Comparison of ENCODE assay signal across 17 cellular contexts in the genomic region with DNA sequence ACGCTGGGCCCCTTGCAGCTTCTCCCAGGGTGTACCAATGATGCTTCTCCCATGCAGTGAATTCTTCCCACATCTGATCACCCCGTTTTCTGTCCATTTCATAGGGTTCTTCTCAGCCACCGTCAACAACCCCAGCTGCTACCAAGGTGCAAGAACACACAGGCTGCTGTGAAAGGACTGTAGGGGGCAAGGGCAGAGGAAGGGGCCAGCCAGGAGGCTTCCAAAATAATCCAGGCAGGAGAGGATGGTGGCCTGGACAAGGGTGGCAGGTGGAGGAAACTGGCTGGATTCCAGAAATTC.
"Had no signal": no experiment of that assay in that cellular context is flagged by ENCODE, and none has a peak within 500 bp of the region (broad histone marks: within the 10 kb centered on the region; RNA-seq: fewer than 3 reads in every experiment).

No MANE protein-coding gene starts in this region.

- ATAC-seq: natural killer cell treated with Interleukin-12 subunit alpha and Interleukin-12 subunit beta and Interleukin-15 and Interleukin-18, amount 100 ng/mL, for 72 hours; pancreas had no signal

- H3K27ac ChIP-seq: cardiac muscle cell, esophagus muscularis mucosa, pancreas, thoracic aorta, uterus had no signal

- H3K36me3 ChIP-seq: cardiac muscle cell, esophagus muscularis mucosa, pancreas, thoracic aorta, uterus had no signal

- H3K9me3 ChIP-seq: esophagus muscularis mucosa, pancreas, thoracic aorta, uterus had no signal

- H3K4me1 ChIP-seq: esophagus muscularis mucosa, pancreas, uterus had no signal

- H3K4me3 ChIP-seq: cardiac muscle cell, esophagus muscularis mucosa, lung, pancreas, thoracic aorta, uterus had no signal

- DNase-seq: activated CD4-positive, alpha-beta memory T cell treated with anti-CD3 and anti-CD28 coated beads for 36 hours; activated CD4-positive, alpha-beta T cell treated with anti-CD3 and anti-CD28 coated beads for 1 hour; activated naive CD8-positive, alpha-beta T cell treated with anti-CD3 and anti-CD28 coated beads, Interleukin-2, amount 10 ng/mL, durations not matched to agents 7 days and 5 days; activated T-cell treated with anti-CD3 and anti-CD28 coated beads, Interleukin-2, amount 50 U/mL, for 48 hours; anterior cingulate cortex; retina; stimulated activated CD4-positive, alpha-beta T cell treated with anti-CD3 and anti-CD28 coated beads, Interleukin-15, amount 100 ng/mL, for 24 hours; stimulated activated CD4-positive, alpha-beta T cell treated with anti-CD3 and anti-CD28 coated beads, Interleukin-4, amount 100 ng/mL, for 24 hours; T-helper 9 cell; uterus had no signal

- H3K27ac Mint-ChIP-seq: activated CD4-positive, alpha-beta memory T cell treated with anti-CD3 and anti-CD28 coated beads for 36 hours; activated naive CD8-positive, alpha-beta T cell treated with anti-CD3 and anti-CD28 coated beads, Interleukin-2, amount 10 ng/mL, durations not matched to agents 7 days and 5 days; natural killer cell treated with Interleukin-12 subunit alpha and Interleukin-12 subunit beta and Interleukin-15 and Interleukin-18, amount 100 ng/mL, for 72 hours; stimulated activated naive CD8-positive, alpha-beta T cell treated with anti-CD3 and anti-CD28 coated beads, Interleukin-15, Interleukin-2, amounts not matched to agents 100 ng/mL and 50 ng/mL, for 24 hours had no signal

- H3K4me1 Mint-ChIP-seq: activated naive CD8-positive, alpha-beta T cell treated with anti-CD3 and anti-CD28 coated beads, Interleukin-2, amount 10 ng/mL, durations not matched to agents 7 days and 5 days had no signal

- H3K27me3 ChIP-seq: cardiac muscle cell, pancreas, uterus had no signal

- H3K9me3 Mint-ChIP-seq: activated CD4-positive, alpha-beta memory T cell treated with anti-CD3 and anti-CD28 coated beads for 36 hours; activated naive CD8-positive, alpha-beta T cell treated with anti-CD3 and anti-CD28 coated beads, Interleukin-2, amount 10 ng/mL, durations not matched to agents 7 days and 5 days; natural killer cell treated with Interleukin-12 subunit alpha and Interleukin-12 subunit beta and Interleukin-15 and Interleukin-18, amount 100 ng/mL, for 72 hours; stimulated activated naive CD8-positive, alpha-beta T cell treated with anti-CD3 and anti-CD28 coated beads, Interleukin-15, Interleukin-2, amounts not matched to agents 100 ng/mL and 50 ng/mL, for 24 hours had no signal

- H3K36me3 Mint-ChIP-seq: activated CD4-positive, alpha-beta memory T cell treated with anti-CD3 and anti-CD28 coated beads for 36 hours; activated naive CD8-positive, alpha-beta T cell treated with anti-CD3 and anti-CD28 coated beads, Interleukin-2, amount 10 ng/mL, durations not matched to agents 7 days and 5 days; natural killer cell treated with Interleukin-12 subunit alpha and Interleukin-12 subunit beta and Interleukin-15 and Interleukin-18, amount 100 ng/mL, for 72 hours had no signal

- H3K4me3 Mint-ChIP-seq: activated CD4-positive, alpha-beta memory T cell treated with anti-CD3 and anti-CD28 coated beads for 36 hours; activated naive CD8-positive, alpha-beta T cell treated with anti-CD3 and anti-CD28 coated beads, Interleukin-2, amount 10 ng/mL, durations not matched to agents 7 days and 5 days; natural killer cell treated with Interleukin-12 subunit alpha and Interleukin-12 subunit beta and Interleukin-15 and Interleukin-18, amount 100 ng/mL, for 72 hours; stimulated activated naive CD8-positive, alpha-beta T cell treated with anti-CD3 and anti-CD28 coated beads, Interleukin-15, Interleukin-2, amounts not matched to agents 100 ng/mL and 50 ng/mL, for 24 hours had no signal
